ENCODE assay signal across 7 cellular contexts in the genomic region with DNA sequence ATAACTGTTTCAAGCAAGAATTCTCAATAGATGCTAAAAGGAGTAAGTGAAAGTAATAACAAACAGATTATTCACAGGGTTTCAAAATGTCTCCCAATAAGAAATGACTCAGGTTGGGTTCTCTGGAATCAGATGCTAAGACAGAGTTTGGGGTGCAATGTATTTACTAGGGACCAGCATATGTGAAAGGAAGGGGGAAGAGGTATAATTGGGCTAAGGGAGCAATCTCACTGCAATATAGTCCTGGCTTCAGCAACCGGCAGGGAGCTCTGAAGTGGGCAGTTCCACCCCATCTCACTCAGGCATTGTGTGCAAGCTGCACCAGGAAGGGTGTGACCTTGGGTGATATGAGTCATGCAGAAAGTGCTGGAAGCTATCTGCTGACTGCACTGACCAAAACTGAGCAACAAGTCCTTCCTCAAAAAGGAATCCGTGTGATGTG. TPM values are rescaled to one million over a fixed set of nuclear protein-coding genes. Genes with fewer than 3 reads are reported as not detected.
DNase-seq lines count a peak whose midpoint lies in the region; ATAC-seq and TF ChIP-seq lines count a peak whose summit lies in the region.

No MANE protein-coding gene starts in this region.

- CTCF ChIA-PET in PC-9 (lab: Charles Lee): interaction anchor here (0.5 kb wide), 1 partner anchor 40 kb away, joined by 4 read pairs; no protein-coding TSS in a partner anchor

- BruUV-seq in PC-9 (replicated peaks; lab: Mats Ljungman, UMichigan): no TSS peak

- H3K4me3 Mint-ChIP-seq in activated naive CD4-positive, alpha-beta T cell treated with anti-CD3 and anti-CD28 coated beads, Interleukin-2, amount 50 U/mL, for 24 hours: peak overlapping the region; percentile 43

- H3K27ac ChIP-seq in PC-9 (peak overlapping the region; percentile 59), right cardiac atrium (ENCODE audit: low read length) (peak overlapping the region; percentile 5)

- peaks cover 43% of the 10 kb centered on the region for H3K4me1 Mint-ChIP-seq in activated naive CD4-positive, alpha-beta T cell treated with anti-CD3 and anti-CD28 coated beads, Interleukin-2, amount 50 U/mL, for 24 hours

- H3K9me2 ChIP-seq in PC-9 (ENCODE audit: insufficient read depth): no peaks in the 10 kb centered on the region

- H3K4me2 ChIP-seq in PC-9: peak overlapping the region; percentile 44

- ATAC-seq in GM18861 (IDR thresholded peaks at IDR 0.05; ENCODE audit: unreplicated experiment) (peak; percentile 97), HG02938 (IDR thresholded peaks at IDR 0.05; ENCODE audit: unreplicated experiment) (peak; percentile 98), right cardiac atrium (peak; percentile 97 to 100)

- POLR2A ChIA-PET in PC-9 (lab: Charles Lee; ENCODE audit: unreplicated experiment): no interaction called here

- peaks cover 14% of the 10 kb centered on the region for H3K36me3 ChIP-seq in PC-9 (ENCODE audit: low read depth)

- no peaks in the 10 kb centered on the region for H3F3A ChIP-seq in PC-9 (ENCODE audit: insufficient read depth, low read depth)

- H2AFZ ChIP-seq in PC-9: no peak overlapping the region

- no peak for TF ChIP-seq CTCF in PC-9 (conservative IDR thresholded peaks at IDR 0.05)

- intact Hi-C loops in PC-9 (cut with micrococcal nuclease; ENCODE audit: unreplicated experiment) (no loop called here), right cardiac atrium (cut with DNase I) (no loop called here)

- H3K36me3 Mint-ChIP-seq in activated naive CD4-positive, alpha-beta T cell treated with anti-CD3 and anti-CD28 coated beads, Interleukin-2, amount 50 U/mL, for 24 hours: peaks cover 33% of the 10 kb centered on the region

- peak; percentile 17 to 60 for DNase-seq in PC-9
- peak; percentile 60 to 73 (median 65) for DNase-seq in right cardiac atrium
- DNase-seq in stimulated activated CD4-positive, alpha-beta T cell treated with anti-CD3 and anti-CD28 coated beads, Interleukin-2, amount 100 ng/mL, for 48 hours: peak; percentile 10 to 13
- no peak for DNase-seq in NCI-H1436 treated with DMSO at 0.1 percent for 48 hours (lab: John Stamatoyannopoulos, UW)

- H3K27ac Mint-ChIP-seq in activated naive CD4-positive, alpha-beta T cell treated with anti-CD3 and anti-CD28 coated beads, Interleukin-2, amount 50 U/mL, for 24 hours: peak overlapping the region; percentile 36

- 38% methylated on average over 2 of the region's 2 CpGs for WGBS in right cardiac atrium

- H4K20me1 ChIP-seq in PC-9 (ENCODE audit: insufficient read depth): no peaks in the 10 kb centered on the region

- peaks cover 10% of the 10 kb centered on the region for H3K9me3 Mint-ChIP-seq in activated naive CD4-positive, alpha-beta T cell treated with anti-CD3 and anti-CD28 coated beads, Interleukin-2, amount 50 U/mL, for 24 hours

- no peaks in the 10 kb centered on the region for H3K27me3 ChIP-seq in PC-9 (ENCODE audit: insufficient read depth, low read depth)
- no peaks in the 10 kb centered on the region for H3K27me3 ChIP-seq in right cardiac atrium (ENCODE audit: control insufficient read depth, insufficient read depth)

- peaks cover 5% of the 10 kb centered on the region for H3K9me3 ChIP-seq in PC-9 (ENCODE audit: insufficient read depth, low read depth)
- no peaks in the 10 kb centered on the region for H3K9me3 ChIP-seq in right cardiac atrium (ENCODE audit: control insufficient read depth, low read length)

- H3K4me3 ChIP-seq in PC-9: no peak overlapping the region
- H3K4me3 ChIP-seq in right cardiac atrium (ENCODE audit: low read length): no peak overlapping the region

- peaks cover 83% of the 10 kb centered on the region for H3K79me2 ChIP-seq in PC-9 (ENCODE audit: low read depth)

- H3K4me1 ChIP-seq in PC-9 (replicated peaks; ENCODE audit: insufficient read depth): peaks cover 12% of the 10 kb centered on the region
- H3K4me1 ChIP-seq in right cardiac atrium (ENCODE audit: control insufficient read depth, insufficient read depth, low read length): no peaks in the 10 kb centered on the region

- H3K27me3 Mint-ChIP-seq in activated naive CD4-positive, alpha-beta T cell treated with anti-CD3 and anti-CD28 coated beads, Interleukin-2, amount 50 U/mL, for 24 hours: no peaks in the 10 kb centered on the region

RNA-seq across cellular contexts. Expression of a gene that starts 23.4 kb away (rescaled TPM):
- total RNA-seq in PC-9 (2021): 31.9 and 47.5 TPM in 2 replicates
- 10 to 100 TPM; 19.4 to 30.1 (median 27.0) TPM for total RNA-seq in right cardiac atrium
- polyA plus RNA-seq in right cardiac atrium: 9.8 TPM
